16 cellular contexts compared by ENCODE assay signal in genomic region chr1:176670853-176671252, GRCh38.
"Had no signal": no experiment of that assay in that cellular context is flagged by ENCODE, and none has a peak within 500 bp of the region (broad histone marks: within the 10 kb centered on the region; RNA-seq: fewer than 3 reads in every experiment).

No MANE protein-coding gene starts in this region.

- H3K36me3 Mint-ChIP-seq: activated naive CD4-positive, alpha-beta T cell treated with anti-CD3 and anti-CD28 coated beads, Interleukin-2, amount 50 U/mL, for 72 hours; stimulated activated naive B cell treated with anti-CD40 and anti-IgM and Interleukin-4, amounts not matched to agents 10 μg/mL and 1 μg/mL and 100 μg/mL, for 72 hours had no signal

- H3K27ac ChIP-seq: cardiac muscle cell, spleen had no signal

- H3K4me3 ChIP-seq: cardiac muscle cell, heart left ventricle, spleen had no signal

- H3K27me3 ChIP-seq: cardiac muscle cell, heart left ventricle, spleen had no signal

- H3K9me3 Mint-ChIP-seq: activated T-helper 1 cell treated with anti-CD3 and anti-CD28 coated beads, Interleukin-12 subunit alpha, Interleukin-12 subunit beta, Interleukin-2, Interleukin-4 antibody, amounts not matched to agents 30 ng/mL and 10 ng/mL and 1 ng/mL, durations not matched to agents 14 hours and 24 hours and 36 hours; nephron progenitor cell had no signal

- H3K4me1 ChIP-seq: spleen had no signal

- H3K27ac Mint-ChIP-seq: activated CD4-positive, alpha-beta T cell treated with anti-CD3 and anti-CD28 coated beads for 36 hours; activated naive CD4-positive, alpha-beta T cell treated with anti-CD3 and anti-CD28 coated beads, Interleukin-2, amount 50 U/mL, for 72 hours; activated T-helper 1 cell treated with anti-CD3 and anti-CD28 coated beads, Interleukin-12 subunit alpha, Interleukin-12 subunit beta, Interleukin-2, Interleukin-4 antibody, amounts not matched to agents 30 ng/mL and 10 ng/mL and 1 ng/mL, durations not matched to agents 14 hours and 24 hours and 36 hours; nephron progenitor cell; stimulated activated naive B cell treated with anti-CD40 and anti-IgM and Interleukin-4, amounts not matched to agents 10 μg/mL and 1 μg/mL and 100 μg/mL, for 72 hours had no signal

- DNase-seq: activated CD4-positive, alpha-beta T cell treated with anti-CD3 and anti-CD28 coated beads for 36 hours; activated CD4-positive, alpha-beta T cell treated with anti-CD3 and anti-CD28 coated beads, Interleukin-2, amount 50 U/mL, for 48 hours; activated gamma-delta T cell treated with Interleukin-2 at 50 U/mL for 16 hours; activated T-cell treated with anti-CD3 and anti-CD28 coated beads for 4 hours; heart left ventricle; left colon; midbrain; nephron progenitor cell; occipital lobe; retina; spleen; stimulated activated naive B cell treated with anti-CD40 and anti-IgM and Interleukin-4, amounts not matched to agents 10 μg/mL and 1 μg/mL and 100 μg/mL, for 72 hours; T-helper 2 cell had no signal

- H3K4me3 Mint-ChIP-seq: activated CD4-positive, alpha-beta T cell treated with anti-CD3 and anti-CD28 coated beads for 36 hours; activated T-helper 1 cell treated with anti-CD3 and anti-CD28 coated beads, Interleukin-12 subunit alpha, Interleukin-12 subunit beta, Interleukin-2, Interleukin-4 antibody, amounts not matched to agents 30 ng/mL and 10 ng/mL and 1 ng/mL, durations not matched to agents 14 hours and 24 hours and 36 hours; nephron progenitor cell; stimulated activated naive B cell treated with anti-CD40 and anti-IgM and Interleukin-4, amounts not matched to agents 10 μg/mL and 1 μg/mL and 100 μg/mL, for 72 hours had no signal

- ATAC-seq: activated CD4-positive, alpha-beta T cell treated with anti-CD3 and anti-CD28 coated beads for 36 hours; activated naive CD4-positive, alpha-beta T cell treated with anti-CD3 and anti-CD28 coated beads, Interleukin-2, amount 50 U/mL, for 72 hours; heart left ventricle; left colon; stimulated activated naive B cell treated with anti-CD40 and anti-IgM and Interleukin-4, amounts not matched to agents 10 μg/mL and 1 μg/mL and 100 μg/mL, for 72 hours had no signal

- H3K9me3 ChIP-seq: heart left ventricle, spleen had no signal

- H3K36me3 ChIP-seq: cardiac muscle cell, heart left ventricle, spleen had no signal

- H3K4me1 Mint-ChIP-seq: activated CD4-positive, alpha-beta T cell treated with anti-CD3 and anti-CD28 coated beads for 36 hours; stimulated activated naive B cell treated with anti-CD40 and anti-IgM and Interleukin-4, amounts not matched to agents 10 μg/mL and 1 μg/mL and 100 μg/mL, for 72 hours had no signal

- H3K27me3 Mint-ChIP-seq: stimulated activated naive B cell treated with anti-CD40 and anti-IgM and Interleukin-4, amounts not matched to agents 10 μg/mL and 1 μg/mL and 100 μg/mL, for 72 hours had no signal
